Comparison of ENCODE assay signal across 29 cellular contexts in the genomic region with DNA sequence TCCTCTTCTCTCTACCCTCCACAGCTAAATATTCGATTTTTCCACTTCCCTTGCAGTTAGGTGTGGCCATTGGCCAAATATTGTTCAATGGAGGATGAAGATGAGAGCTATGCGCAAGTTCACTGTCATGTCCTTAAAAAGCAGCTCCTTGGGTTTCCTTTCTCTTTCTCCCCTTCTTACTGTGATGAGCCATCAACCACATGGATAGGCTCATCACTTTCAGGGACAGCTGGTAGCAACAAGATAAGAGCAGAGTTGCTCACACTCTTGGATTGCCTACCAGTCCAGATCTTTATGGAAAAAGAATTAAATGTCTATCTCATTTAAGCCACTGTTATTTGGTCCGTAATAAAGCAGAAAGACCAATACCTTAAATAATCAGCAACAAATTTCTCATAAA.
"Had no signal": no experiment of that assay in that cellular context is flagged by ENCODE, and none has a peak within 500 bp of the region (broad histone marks: within the 10 kb centered on the region; RNA-seq: fewer than 3 reads in every experiment).

No MANE protein-coding gene starts in this region.

- ATAC-seq: activated CD8-positive, alpha-beta T cell treated with anti-CD3 and anti-CD28 coated beads, Interleukin-2, amount 10 ng/mL, durations not matched to agents 7 days and 5 days; body of pancreas had no signal

- H3K36me3 Mint-ChIP-seq: activated naive CD4-positive, alpha-beta T cell treated with anti-CD3 and anti-CD28 coated beads, Interleukin-2, amount 50 U/mL, for 24 hours; activated naive CD8-positive, alpha-beta T cell treated with anti-CD3 and anti-CD28 coated beads, Interleukin-2, amount 10 ng/mL, durations not matched to agents 7 days and 5 days had no signal

- H3K27ac ChIP-seq: body of pancreas, PC-9 had no signal

- H3K4me3 Mint-ChIP-seq: activated CD4-positive, alpha-beta T cell treated with anti-CD3 and anti-CD28 coated beads, Interleukin-2, amount 10 ng/mL, durations not matched to agents 24 days and 14 days; activated CD8-positive, alpha-beta T cell treated with anti-CD3 and anti-CD28 coated beads, Interleukin-2, amount 10 ng/mL, durations not matched to agents 7 days and 5 days; activated naive CD4-positive, alpha-beta T cell treated with anti-CD3 and anti-CD28 coated beads, Interleukin-2, amount 50 U/mL, for 24 hours; activated naive CD8-positive, alpha-beta T cell treated with anti-CD3 and anti-CD28 coated beads, Interleukin-2, amount 10 ng/mL, durations not matched to agents 7 days and 5 days; activated T-cell treated with anti-CD3 and anti-CD28 coated beads, Interleukin-2, amount 50 U/mL, for 24 hours had no signal

- H3K4me2 ChIP-seq: PC-9 had no signal

- H3K4me1 ChIP-seq: body of pancreas had no signal

- H3K27me3 ChIP-seq: body of pancreas had no signal

- H3K9me3 Mint-ChIP-seq: activated naive CD4-positive, alpha-beta T cell treated with anti-CD3 and anti-CD28 coated beads, Interleukin-2, amount 50 U/mL, for 24 hours; activated naive CD8-positive, alpha-beta T cell treated with anti-CD3 and anti-CD28 coated beads, Interleukin-2, amount 10 ng/mL, durations not matched to agents 7 days and 5 days had no signal

- H3K27me3 Mint-ChIP-seq: activated CD4-positive, alpha-beta T cell treated with anti-CD3 and anti-CD28 coated beads, Interleukin-2, amount 10 ng/mL, durations not matched to agents 24 days and 14 days; activated T-cell treated with anti-CD3 and anti-CD28 coated beads, Interleukin-2, amount 50 U/mL, for 24 hours had no signal

- H3K9me3 ChIP-seq: body of pancreas had no signal

- H3K4me1 Mint-ChIP-seq: activated CD4-positive, alpha-beta T cell treated with anti-CD3 and anti-CD28 coated beads, Interleukin-2, amount 10 ng/mL, durations not matched to agents 24 days and 14 days; activated naive CD4-positive, alpha-beta T cell treated with anti-CD3 and anti-CD28 coated beads, Interleukin-2, amount 50 U/mL, for 24 hours had no signal

- H3K4me3 ChIP-seq: body of pancreas, PC-9 had no signal

- H2AFZ ChIP-seq: PC-9 had no signal

- DNase-seq: activated CD4-positive, alpha-beta T cell treated with anti-CD3 and anti-CD28 coated beads, Interleukin-2, amount 10 ng/mL, durations not matched to agents 24 days and 14 days; activated CD4-positive, alpha-beta T cell treated with anti-CD3 and anti-CD28 coated beads, Interleukin-2, amount 50 U/mL, for 48 hours; activated CD8-positive, alpha-beta T cell treated with anti-CD3 and anti-CD28 coated beads, Interleukin-2, amount 10 ng/mL, durations not matched to agents 7 days and 5 days; activated gamma-delta T cell; activated naive CD4-positive, alpha-beta T cell treated with Interleukin-2 at 50 U/mL for 16 hours; activated naive CD8-positive, alpha-beta T cell treated with anti-CD3 and anti-CD28 coated beads, Interleukin-2, amount 10 ng/mL, durations not matched to agents 7 days and 5 days; activated T-cell treated with anti-CD3 and anti-CD28 coated beads, Interleukin-2, amount 50 U/mL, for 24 hours; body of pancreas; caudate nucleus; cerebellar nuclear complex; NCI-H1092 treated with DMSO at 0.1 percent for 48 hours; NCI-H1417; NCI-H146; NCI-H187; NCI-H2029 treated with DMSO at 0.1 percent for 48 hours; NCI-H2107; NCI-H2171; NCI-H510A; NCI-H526; NCI-H748 treated with DMSO at 0.1 percent for 48 hours; NK-92 treated with Interleukin-12 subunit alpha and Interleukin-12 subunit beta, amount 100 ng/mL, for 24 hours; PC-9; Right ventricle myocardium superior; T1000 had no signal

- H3K27ac Mint-ChIP-seq: activated CD4-positive, alpha-beta T cell treated with anti-CD3 and anti-CD28 coated beads, Interleukin-2, amount 10 ng/mL, durations not matched to agents 24 days and 14 days; activated CD8-positive, alpha-beta T cell treated with anti-CD3 and anti-CD28 coated beads, Interleukin-2, amount 10 ng/mL, durations not matched to agents 7 days and 5 days; activated naive CD4-positive, alpha-beta T cell treated with anti-CD3 and anti-CD28 coated beads, Interleukin-2, amount 50 U/mL, for 24 hours; activated naive CD8-positive, alpha-beta T cell treated with anti-CD3 and anti-CD28 coated beads, Interleukin-2, amount 10 ng/mL, durations not matched to agents 7 days and 5 days; activated T-cell treated with anti-CD3 and anti-CD28 coated beads, Interleukin-2, amount 50 U/mL, for 24 hours; activated T-helper 2 cell treated with anti-CD3 and anti-CD28 coated beads, Interferon-gamma antibody, Interleukin-2, Interleukin-4, amounts not matched to agents 10 μg/mL and 5 μg/mL and 100 μg/mL, durations not matched to agents 14 hours and 24 hours and 36 hours had no signal

- FAIRE-seq: astrocyte, bronchial epithelial cell, RCC 7860 had no signal
